ENCODE assay signal across 3 cellular contexts in genomic region chr10:82621680-82622079, GRCh38.
"Had no signal": no experiment of that assay in that cellular context is flagged by ENCODE, and none has a peak within 500 bp of the region (broad histone marks: within the 10 kb centered on the region; RNA-seq: fewer than 3 reads in every experiment).

No MANE protein-coding gene starts in this region.

- H3K4me3 ChIP-seq: GM12878 had no signal

- DNase-seq: GDM1, GF-D8 had no signal

- ATAC-seq: GM12878 had no signal
